Comparison of ENCODE assay signal across 8 cellular contexts in the genomic region with DNA sequence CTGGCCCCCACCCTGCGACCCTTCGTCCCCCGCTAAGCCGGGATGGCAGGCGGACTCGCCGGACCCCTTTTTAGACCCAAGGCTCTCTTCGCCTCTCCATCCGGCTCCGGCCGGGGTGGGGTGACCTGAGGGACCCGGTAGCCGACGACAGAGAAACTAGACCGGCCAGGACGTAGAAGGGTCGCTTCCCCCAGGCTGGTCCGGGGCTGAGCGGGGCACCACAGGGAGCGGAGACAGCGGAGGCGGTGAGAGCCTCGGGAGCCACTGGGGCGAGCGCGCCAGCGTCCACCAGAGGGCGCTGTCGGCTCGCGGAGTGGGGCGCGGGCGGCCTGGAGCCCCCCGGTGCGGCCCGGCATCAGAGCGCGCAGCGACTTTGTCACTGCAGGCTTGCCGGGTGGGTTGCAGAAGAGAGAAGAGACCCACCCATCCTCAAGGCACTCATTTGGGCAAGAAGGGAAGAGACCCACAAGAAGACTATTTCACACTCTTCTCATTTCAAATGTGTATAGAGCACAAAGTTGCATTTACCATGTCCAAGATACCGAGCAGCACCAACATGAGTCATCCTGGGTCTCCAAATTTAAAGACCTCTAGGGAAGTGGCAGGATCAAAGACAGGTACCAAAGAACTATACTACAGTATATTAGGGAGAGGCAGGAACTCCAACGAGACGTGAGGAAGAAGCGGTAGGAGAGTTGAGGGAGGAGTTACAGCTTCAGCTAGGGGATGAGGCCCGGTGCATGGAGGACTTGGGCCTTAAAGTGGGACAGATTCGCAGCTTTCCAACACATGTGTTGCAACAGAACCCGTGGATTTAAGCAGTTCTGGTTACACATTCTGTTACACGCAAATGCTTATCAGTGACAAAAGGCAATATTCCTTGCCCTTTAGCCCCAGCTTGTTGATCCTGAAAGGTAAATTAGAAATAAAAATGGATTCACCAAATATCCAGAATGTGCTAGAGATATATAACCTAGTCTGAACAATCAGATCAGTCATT. TPM values are rescaled to one million over a fixed set of nuclear protein-coding genes. Genes with fewer than 3 reads are reported as not detected.
DNase-seq lines count a peak whose midpoint lies in the region; ATAC-seq and TF ChIP-seq lines count a peak whose summit lies in the region.

No MANE protein-coding gene starts in this region.

- DNase-seq in GM03348 (ENCODE audit: low spot score) (peak; percentile 94), HCT116 (ENCODE audit: low read depth, low spot score) (no peak), NCI-H1105 treated with DMSO at 0.1 percent for 48 hours (lab: John Stamatoyannopoulos, UW) (peak; percentile 43), cerebellum (ENCODE audit: low spot score) (peak; percentile 83), kidney tubule cell (ENCODE audit: low spot score) (peak; percentile 62)
- DNase-seq in activated CD4-positive, CD25-positive, alpha-beta regulatory T cell (lab: John Stamatoyannopoulos, UW), result peak; percentile 47 to 65 (median 58)
- peak; percentile 49 to 68 for DNase-seq in stimulated activated CD4-positive, alpha-beta T cell treated with anti-CD3 and anti-CD28 coated beads, Interleukin-1b, Interleukin-23, amount 100 ng/mL, for 1 hour (ENCODE audit: low read depth in 2 of 2)

- peaks cover 6 to 14% of the 10 kb centered on the region in 2 experiments; a peak in 2 of 4 replicates for H3K4me1 ChIP-seq in HCT116 (ENCODE audit: control insufficient read depth in 1 of 2, insufficient read depth in 2 of 2, low read length in 2 of 2)

- H3K9me2 ChIP-seq in HCT116 (ENCODE audit: insufficient read depth), result no peaks in the 10 kb centered on the region

- no peaks in the 10 kb centered on the region for H3K9me3 ChIP-seq in HCT116 (ENCODE audit: control insufficient read depth in 1 of 2, insufficient read depth in 1 of 2, low read depth in 1 of 2, low read length in 2 of 2)

- TF ChIP-seq RAD21 in HCT116 (IDR thresholded peaks at IDR 0.05; ENCODE audit: low read depth), result peak; percentile 99

- H2AFZ ChIP-seq in HCT116 (ENCODE audit: low read depth, low read length, poor library complexity, severe bottlenecking), result peak overlapping the region; percentile 94

- H3K36me3 ChIP-seq in HCT116 (ENCODE audit: control insufficient read depth in 1 of 2, insufficient read depth in 2 of 2, low read length in 2 of 2), result no peaks in the 10 kb centered on the region

- ATAC-seq in HCT116 (peak; percentile 98), GM21576 (IDR thresholded peaks at IDR 0.05; ENCODE audit: unreplicated experiment) (no peak)

- BruUV-seq in HCT116 (replicated peaks; lab: Mats Ljungman, UMichigan), result no TSS peak

- RAD21 ChIA-PET in HCT116 (lab: Charles Lee; ENCODE audit: low non-redundant PET in 1 of 2, low total read pairs in 2 of 2, uncharacterized antibody in 2 of 2, unreplicated experiment in 2 of 2), result interaction anchor here (0.8 to 1.1 kb wide), 2 partner anchors 135 kb away, joined by 3 to 6 read pairs; no protein-coding TSS in a partner anchor

- no peak for TF ChIP-seq POLR2A in HCT116 (IDR thresholded peaks at IDR 0.05; ENCODE audit: borderline replicate concordance, extremely low read depth, insufficient read depth, insufficient read length)

- no peaks in the 10 kb centered on the region for H3K27me3 ChIP-seq in HCT116 (ENCODE audit: insufficient read depth, low read length)

- intact Hi-C loops in HCT116 (cut with micrococcal nuclease), result loop anchor here (1.0 to 5.0 kb wide), 6 partner anchors 68 to 817 kb away; no protein-coding TSS in a partner anchor

- CTCF ChIA-PET in HCT116 (lab: Charles Lee), result interaction anchor here (1.1 to 1.3 kb wide), 2 partner anchors 135 to 292 kb away, joined by 6 to 10 read pairs; no protein-coding TSS in a partner anchor

- peak overlapping the region; percentile 96 for H3K4me2 ChIP-seq in HCT116 (ENCODE audit: low read length)

- peak; percentile 82 to 87 (median 87) for TF ChIP-seq CTCF in HCT116 (IDR thresholded peaks at IDR 0.05 in 2 of 3, conservative IDR thresholded peaks at IDR 0.05 in 1 of 3; ENCODE audit: borderline replicate concordance in 1 of 3, insufficient read depth in 1 of 3, low read depth in 2 of 3, low read length in 2 of 3)

- H3K9ac ChIP-seq in HCT116 (ENCODE audit: low read length), result peak overlapping the region; percentile 62

- H4K20me1 ChIP-seq in HCT116 (ENCODE audit: insufficient read depth), result no peaks in the 10 kb centered on the region

- H3K4me3 ChIP-seq in HCT116 (replicated peaks in 1 of 2; ENCODE audit: low read depth in 1 of 2, low read length in 2 of 2), result peak overlapping the region; percentile 41 to 58

- H3K79me2 ChIP-seq in HCT116 (ENCODE audit: insufficient read depth, low read length), result no peaks in the 10 kb centered on the region

- H3K27ac ChIP-seq in HCT116 (ENCODE audit: low read depth, low read length), result no peak overlapping the region

- POLR2A ChIA-PET in HCT116 (lab: Charles Lee), result no interaction called here

TF ChIP-seq in HCT116, 20 proteins besides CTCF, POLR2A, EP300 and RAD21:
- TF ChIP-seq SIN3A (IDR thresholded peaks at IDR 0.05; ENCODE audit: low read depth) (no peak), JUND (IDR thresholded peaks at IDR 0.05) (peak; percentile 17; the same call in 1 of the 2 replicates), CEBPB (IDR thresholded peaks at IDR 0.05; ENCODE audit: low read depth) (no peak), TCF7L2 (IDR thresholded peaks at IDR 0.05; ENCODE audit: borderline replicate concordance, extremely low read depth, insufficient read depth, insufficient read length) (peak; percentile 39), ZFX (IDR thresholded peaks at IDR 0.05) (0 out of 2 replicates have a peak, but pooled peaks have one; percentile 27), YY1 (IDR thresholded peaks at IDR 0.05; ENCODE audit: extremely low read depth, insufficient replicate concordance, low read depth, low read length) (peak; percentile 76)

RNA-seq across cellular contexts. Expression of a gene that starts 7.6 kb away (rescaled TPM):
- total RNA-seq in HCT116 (2021; ENCODE audit: unreplicated experiment), result 14.8 TPM
- polyA plus RNA-seq in HCT116 (2012), result 6.2 and 6.4 TPM in 2 replicates
- 27.2 TPM for total RNA-seq in cerebellum

RNA-seq across cellular contexts. Expression of a gene that starts 32.8 kb away (rescaled TPM):
- total RNA-seq in HCT116 (2021; ENCODE audit: unreplicated experiment), result 20.6 TPM
- polyA plus RNA-seq in HCT116 (2012), result 5.6 and 7.4 TPM in 2 replicates
- 30.0 TPM for total RNA-seq in cerebellum
